ENCODE assay signal across 27 cellular contexts in genomic region chr4:10386044-10386443, GRCh38.
"Had no signal": no experiment of that assay in that cellular context is flagged by ENCODE, and none has a peak within 500 bp of the region (broad histone marks: within the 10 kb centered on the region; RNA-seq: fewer than 3 reads in every experiment).

No MANE protein-coding gene starts in this region.

- DNase-seq: hypothalamus; islet precursor cell; left ventricle myocardium inferior; mesendoderm; naive B cell; natural killer cell; nephron progenitor cell; pancreas; posterior cingulate gyrus; retina; right cardiac atrium; sigmoid colon; small intestine; spleen; stimulated activated CD4-positive, alpha-beta T cell treated with anti-CD3 and anti-CD28 coated beads, Interleukin-4, amount 100 ng/mL, for 24 hours; stimulated activated naive CD4-positive, alpha-beta T cell; uterus had no signal

- H3K27ac ChIP-seq: left ventricle myocardium inferior, neural progenitor cell, pancreas, prostate gland, sigmoid colon, spleen, suprapubic skin, thoracic aorta, tibial nerve, uterus had no signal

- H3K4me3 Mint-ChIP-seq: mesothelial cell of epicardium; naive B cell; natural killer cell; nephron progenitor cell; neural progenitor cell; stimulated activated effector memory CD8-positive, alpha-beta T cell treated with anti-CD3 and anti-CD28 coated beads, Interleukin-12 subunit alpha, Interleukin-12 subunit beta, amount 100 ng/mL, for 72 hours; stimulated activated naive CD8-positive, alpha-beta T cell treated with anti-CD3 and anti-CD28 coated beads, Interleukin-15, Interleukin-2, amounts not matched to agents 100 ng/mL and 50 ng/mL, for 24 hours; type B pancreatic cell had no signal

- H3K9ac ChIP-seq: neural progenitor cell had no signal

- ATAC-seq: natural killer cell; pancreas; right cardiac atrium; stimulated activated effector memory CD8-positive, alpha-beta T cell treated with anti-CD3 and anti-CD28 coated beads, Interleukin-12 subunit alpha, Interleukin-12 subunit beta, amount 100 ng/mL, for 72 hours had no signal

- H3K4me1 Mint-ChIP-seq: mesothelial cell of epicardium; naive B cell; natural killer cell; nephron progenitor cell; neural progenitor cell; stimulated activated effector memory CD8-positive, alpha-beta T cell treated with anti-CD3 and anti-CD28 coated beads, Interleukin-12 subunit alpha, Interleukin-12 subunit beta, amount 100 ng/mL, for 72 hours had no signal

- H3K36me3 ChIP-seq: left ventricle myocardium inferior, neural progenitor cell, pancreas, prostate gland, sigmoid colon, spleen, suprapubic skin, thoracic aorta, tibial nerve, uterus had no signal

- H3K9me3 ChIP-seq: pancreas, prostate gland, sigmoid colon, suprapubic skin, thoracic aorta had no signal

- H3K4me1 ChIP-seq: left ventricle myocardium inferior, neural progenitor cell, pancreas, prostate gland, sigmoid colon, spleen, suprapubic skin, tibial nerve, uterus had no signal

- H3K36me3 Mint-ChIP-seq: mesothelial cell of epicardium; neural progenitor cell; stimulated activated effector memory CD8-positive, alpha-beta T cell treated with anti-CD3 and anti-CD28 coated beads, Interleukin-12 subunit alpha, Interleukin-12 subunit beta, amount 100 ng/mL, for 72 hours; type B pancreatic cell had no signal

- H3K4me2 ChIP-seq: neural progenitor cell had no signal

- FAIRE-seq: pancreas, small intestine had no signal

- H3K27ac Mint-ChIP-seq: mesothelial cell of epicardium; natural killer cell; nephron progenitor cell; neural progenitor cell; stimulated activated effector memory CD8-positive, alpha-beta T cell treated with anti-CD3 and anti-CD28 coated beads, Interleukin-12 subunit alpha, Interleukin-12 subunit beta, amount 100 ng/mL, for 72 hours; stimulated activated naive CD8-positive, alpha-beta T cell treated with anti-CD3 and anti-CD28 coated beads, Interleukin-15, Interleukin-2, amounts not matched to agents 100 ng/mL and 50 ng/mL, for 24 hours; type B pancreatic cell had no signal

- H3K4me3 ChIP-seq: left ventricle myocardium inferior, lung, neural progenitor cell, pancreas, prostate gland, sigmoid colon, spleen, suprapubic skin, thoracic aorta, tibial nerve, uterus had no signal

- H3K27me3 ChIP-seq: neural progenitor cell, pancreas, sigmoid colon, suprapubic skin, tibial nerve, uterus had no signal

- H2AFZ ChIP-seq: neural progenitor cell had no signal
